In the genomic region with DNA sequence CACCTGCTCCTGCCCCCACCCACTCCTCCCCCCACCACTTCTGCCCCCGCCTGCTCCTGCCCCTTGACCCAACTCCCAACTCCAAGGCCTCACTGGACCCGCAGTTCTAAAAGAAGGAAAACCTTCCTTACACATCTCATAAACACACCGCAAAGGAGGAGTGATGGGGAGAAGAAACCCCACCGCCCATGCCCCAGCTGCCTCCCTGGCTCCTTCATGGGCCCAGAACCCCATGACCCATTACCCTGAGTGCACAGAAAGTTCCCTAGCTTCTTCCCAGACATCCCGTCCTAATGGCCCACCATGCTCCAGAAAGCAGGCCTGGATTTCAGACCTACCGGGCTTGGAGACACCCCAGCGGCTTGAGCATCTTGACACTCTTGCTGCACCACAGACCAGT, we compare ENCODE assay signal across 10 cellular contexts. TPM values are rescaled to one million over a fixed set of nuclear protein-coding genes. Genes with fewer than 3 reads are reported as not detected.
"Had no signal": no experiment of that assay in that cellular context is flagged by ENCODE, and none has a peak within 500 bp of the region (broad histone marks: within the 10 kb centered on the region; RNA-seq: fewer than 3 reads in every experiment).

No MANE protein-coding gene starts in this region.

- H3K4me2 ChIP-seq: GM23338, KMS-11 had no signal

- H3K27ac Mint-ChIP-seq: GM23338, IgD-negative memory B cell had no signal

- H3K4me3 ChIP-seq: GM23338 had no signal

- H3K4me3 Mint-ChIP-seq: GM23338, H9, IgD-negative memory B cell had no signal

- H3K9ac ChIP-seq: KMS-11 had no signal

- ATAC-seq: GM23338, HepG2 had no signal

- H3K9me3 Mint-ChIP-seq: GM23338, H9, IgD-negative memory B cell had no signal

- DNase-seq: H9, HCEC 1CT, KBM-7 had no signal

- H3K27ac ChIP-seq: HL-60, KMS-11 had no signal

- H3K4me1 Mint-ChIP-seq: IgD-negative memory B cell had no signal

RNA-seq across cellular contexts. Expression of gene DIPK1C, which starts 21.2 kb away (rescaled TPM):
- total RNA-seq: H1, H9, HepG2, HT1080 had no signal
- polyA plus RNA-seq: GM23338, IgD-negative memory B cell had no signal

RNA-seq across cellular contexts. Expression of gene CNDP1, which starts 56.0 kb away (rescaled TPM):
- total RNA-seq: H1, H9, HepG2, HT1080 had no signal
- polyA plus RNA-seq: IgD-negative memory B cell had no signal
